Comparison of ENCODE assay signal across 8 cellular contexts in genomic region chr7:100673302-100673941, GRCh38. TPM values are rescaled to one million over a fixed set of nuclear protein-coding genes. Genes with fewer than 3 reads are reported as not detected.
A peak's percentile ranks its signal among the peaks of the same experiment; 100 is the strongest.
DNase-seq lines count a peak whose midpoint lies in the region; ATAC-seq and TF ChIP-seq lines count a peak whose summit lies in the region.

TSS of gene GNB2 (plus strand) at chr7:100673740. CDS start at chr7:100676266, 2,526 bp downstream.

- H3K27ac ChIP-seq in PC-3 (ENCODE audit: low read length) (peak within 1 kb of the TSS; percentile 91), epithelial cell of prostate (peak within 1 kb of the TSS; percentile 87)

- no peaks in the 10 kb centered on the region for H3K27me3 ChIP-seq in PC-3 (ENCODE audit: low read length)

- TF ChIP-seq RAD21 in Ishikawa (IDR thresholded peaks at IDR 0.05; ENCODE audit: low read depth) = no peak

- H3K9me2 ChIP-seq in PC-3 (replicated peaks; ENCODE audit: low read length) = no peaks in the 10 kb centered on the region

- CTCF ChIA-PET in PC-3 (lab: Charles Lee) = interaction anchor here (0.5 kb wide), 1 partner anchor 490 kb away, joined by 5 read pairs; no protein-coding TSS in a partner anchor

- peak within 1 kb of the TSS; percentile 92 for H3K9ac ChIP-seq in PC-3 (ENCODE audit: low read length)

- H3F3A ChIP-seq in PC-3 (ENCODE audit: low read length, unreplicated experiment) = no peaks in the 10 kb centered on the region

- POLR2A ChIA-PET in PC-3 (lab: Charles Lee; ENCODE audit: unreplicated experiment) = interaction anchor here (0.6 kb wide), 2 partner anchors 19 to 41 kb away, joined by 3 to 6 read pairs; no protein-coding TSS in a partner anchor

- H3K9me3 ChIP-seq in PC-3 (ENCODE audit: low read length) = no peaks in the 10 kb centered on the region

- no peaks in the 10 kb centered on the region for H3K4me1 ChIP-seq in PC-3 (ENCODE audit: insufficient read depth, low read length)

- intact Hi-C loops in PC-3 (cut with micrococcal nuclease) = loop anchor here (1.0 to 5.0 kb wide), 4 partner anchors 46 to 87 kb away; partner anchors contain the start of genes FBXO24, LRCH4 and MOSPD3

- DNase-seq in DMS 273 treated with DMSO at 0.1 percent for 48 hours (lab: John Stamatoyannopoulos, UW) (peak; percentile 96), PC-3 (peak; percentile 97), activated T-cell treated with anti-CD3 and anti-CD28 coated beads for 48 hours (ENCODE audit: low read depth) (peak; percentile 100), epithelial cell of prostate (ENCODE audit: low read depth, low spot score) (peak; percentile 94), mucosa of gallbladder (ENCODE audit: low spot score) (peak; percentile 99)
- DNase-seq in stimulated activated CD8-positive, alpha-beta memory T cell treated with anti-CD3 and anti-CD28 coated beads, Interleukin-4, amount 100 ng/mL, for 4 hours (ENCODE audit: low read depth in 2 of 2, low spot score in 1 of 2) = peak; percentile 96

- H3K4me2 ChIP-seq in PC-3 (ENCODE audit: low read length) = peak within 1 kb of the TSS; percentile 98

- peak within 1 kb of the TSS; percentile 95 for H2AFZ ChIP-seq in PC-3 (ENCODE audit: low read length)

- BruUV-seq in PC-3 (replicated peaks; lab: Mats Ljungman, UMichigan) = no TSS peak

- peak within 1 kb of the TSS; percentile 100 for H3K4me3 ChIP-seq in PC-3 (ENCODE audit: low read length)

- ATAC-seq in GM21576 (IDR thresholded peaks at IDR 0.05; ENCODE audit: unreplicated experiment) = peak; percentile 54
- peak; percentile 73 for ATAC-seq in PC-3

- no peaks in the 10 kb centered on the region for H4K20me1 ChIP-seq in PC-3 (ENCODE audit: low read length)

- H3K79me2 ChIP-seq in PC-3 (ENCODE audit: low read length) = peaks cover 24% of the 10 kb centered on the region

- peak; percentile 73 for TF ChIP-seq EP300 in Ishikawa (IDR thresholded peaks at IDR 0.05; ENCODE audit: borderline replicate concordance)

- TF ChIP-seq CTCF in PC-3 (conservative IDR thresholded peaks at IDR 0.05; ENCODE audit: low read depth, low read length) = no peak

- H3K36me3 ChIP-seq in PC-3 (ENCODE audit: low read depth, low read length) = 0 out of 2 replicates have a peak, but pooled peaks cover 8% of the 10 kb centered on the region

TF ChIP-seq in Ishikawa, 13 proteins besides CTCF, POLR2A, EP300 and RAD21:
- TF ChIP-seq TEAD4 (IDR thresholded peaks at IDR 0.05) (peak; percentile 9; the same call in 1 of the 2 replicates), TCF12 (IDR thresholded peaks at IDR 0.05; ENCODE audit: low read depth) (no peak), FOXM1 (IDR thresholded peaks at IDR 0.05; ENCODE audit: borderline replicate concordance, low read depth) (no peak), EGR1 (IDR thresholded peaks at IDR 0.05) (no peak), TAF1 (IDR thresholded peaks at IDR 0.05; ENCODE audit: low read depth) (peak; percentile 86; the same call in 1 of the 2 replicates), YY1 (IDR thresholded peaks at IDR 0.05; ENCODE audit: low read depth) (peak; percentile 52; the same call in 1 of the 2 replicates), ZBTB7A (IDR thresholded peaks at IDR 0.05; ENCODE audit: low read depth) (no peak), NFIC (IDR thresholded peaks at IDR 0.05) (0 out of 2 replicates have a peak, but pooled peaks have one; percentile 1), USF1 (IDR thresholded peaks at IDR 0.05) (peak; percentile 96), MAX (IDR thresholded peaks at IDR 0.05) (peak; percentile 74)

RNA-seq across cellular contexts. Expression of gene GNB2, which starts in this region (rescaled TPM):
- total RNA-seq in PC-3 (2014; rRNA removed) = 164 and 227 TPM in 2 replicates
- 236 TPM for total RNA-seq in mucosa of gallbladder

Comparison
In these comparisons a context has a peak if more than half of its experiments do, and no peak if none do; other contexts are left out.
1. Peak in every context shown above with its lines: DNase-seq, ATAC-seq, H3K4me3 ChIP-seq and H3K27ac ChIP-seq.